In the genomic region with DNA sequence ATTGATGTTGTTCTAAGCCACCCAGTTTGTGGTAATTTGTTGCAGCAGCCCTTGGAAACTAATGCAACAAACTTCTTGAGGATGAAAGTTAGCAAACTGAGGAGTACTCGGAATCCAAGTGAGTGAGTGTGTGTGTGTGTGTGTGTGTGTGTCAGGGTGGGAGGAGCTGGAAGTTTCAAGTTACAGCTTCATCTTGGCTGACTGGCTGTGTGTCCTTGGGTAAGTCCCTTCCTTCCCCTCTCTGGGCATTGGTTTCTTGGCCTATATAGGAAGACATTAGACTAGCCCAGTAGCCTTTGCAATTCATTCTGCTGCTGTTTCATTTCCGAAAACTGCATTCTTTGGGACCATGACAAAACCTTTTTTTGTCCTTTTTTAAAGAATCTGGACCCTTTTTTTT, we compare ENCODE assay signal across 13 cellular contexts.
"Had no signal": no experiment of that assay in that cellular context is flagged by ENCODE, and none has a peak within 500 bp of the region (broad histone marks: within the 10 kb centered on the region; RNA-seq: fewer than 3 reads in every experiment).

No MANE protein-coding gene starts in this region.

- H3K4me3 ChIP-seq: adrenal gland, body of pancreas, esophagus squamous epithelium, neural progenitor cell, skin epidermis, stomach, thoracic aorta had no signal

- DNase-seq: activated B cell treated with CpG ODN at 0.5 μM for 24 hours; activated CD4-positive, alpha-beta T cell treated with anti-CD3 and anti-CD28 coated beads, Interleukin-2, amount 10 ng/mL, durations not matched to agents 24 days and 14 days; activated naive CD4-positive, alpha-beta T cell treated with anti-CD3 and anti-CD28 coated beads, Interleukin-2, amount 50 U/mL, for 16 hours; adrenal gland; body of pancreas; esophagus squamous epithelium; retina; stomach had no signal

- H3K27ac ChIP-seq: adrenal gland, body of pancreas, esophagus squamous epithelium, neural progenitor cell, skin epidermis, stomach, thoracic aorta had no signal

- ATAC-seq: body of pancreas had no signal

- H3K27me3 ChIP-seq: adrenal gland, body of pancreas, esophagus squamous epithelium, neural progenitor cell had no signal

- H3K4me1 ChIP-seq: adrenal gland, body of pancreas, esophagus squamous epithelium, stomach had no signal

- FAIRE-seq: endometrium, TTC549 had no signal
